Comparison of ENCODE assay signal across 18 cellular contexts in genomic region chr19:17296976-17297375, GRCh38.
"Had no signal": no experiment of that assay in that cellular context is flagged by ENCODE, and none has a peak within 500 bp of the region (broad histone marks: within the 10 kb centered on the region; RNA-seq: fewer than 3 reads in every experiment).

No MANE protein-coding gene starts in this region.

- FAIRE-seq: colon, kidney had no signal

- DNase-seq: activated CD4-positive, alpha-beta T cell treated with anti-CD3 and anti-CD28 coated beads, Interleukin-2, amount 50 U/mL, for 48 hours; activated CD8-positive, alpha-beta memory T cell treated with anti-CD3 and anti-CD28 coated beads, Interleukin-2, amount 10 ng/mL, durations not matched to agents 7 days and 5 days; activated gamma-delta T cell treated with Interleukin-2 at 50 U/mL for 16 hours; activated naive CD8-positive, alpha-beta T cell treated with anti-CD3 and anti-CD28 coated beads, Interleukin-2, amount 10 ng/mL, durations not matched to agents 7 days and 5 days; activated T-cell treated with anti-CD3 and anti-CD28 coated beads, Interleukin-2, amount 50 U/mL, for 48 hours; aorta; foreskin melanocyte; heart right ventricle; kidney; left ventricle myocardium superior; nephron progenitor cell; retina; stimulated activated CD4-positive, alpha-beta T cell treated with anti-CD3 and anti-CD28 coated beads, Interleukin-4, amount 100 ng/mL, for 1 hour had no signal

- H3K9me3 Mint-ChIP-seq: activated naive CD8-positive, alpha-beta T cell treated with anti-CD3 and anti-CD28 coated beads, Interleukin-2, amount 10 ng/mL, durations not matched to agents 7 days and 5 days; stimulated activated naive CD8-positive, alpha-beta T cell treated with anti-CD3 and anti-CD28 coated beads, Interleukin-15, Interleukin-2, amounts not matched to agents 100 ng/mL and 50 ng/mL, for 24 hours; T-helper 1 cell treated with Interleukin-12 subunit alpha and Interleukin-12 subunit beta and Interleukin-4 antibody, amounts not matched to agents 30 μg/mL and 1 μg/mL, for 36 hours had no signal

- ATAC-seq: activated CD4-positive, CD25-positive, alpha-beta regulatory T cell treated with anti-CD3 and anti-CD28 coated beads, Interleukin-2, amount 50 U/mL, for 24 hours; activated CD8-positive, alpha-beta memory T cell treated with anti-CD3 and anti-CD28 coated beads, Interleukin-2, amount 10 ng/mL, durations not matched to agents 7 days and 5 days; heart right ventricle; left ventricle myocardium superior had no signal

- H3K4me3 ChIP-seq: cardiac muscle cell, heart right ventricle had no signal

- H3K27ac Mint-ChIP-seq: activated CD8-positive, alpha-beta memory T cell treated with anti-CD3 and anti-CD28 coated beads, Interleukin-2, amount 10 ng/mL, durations not matched to agents 7 days and 5 days; activated naive CD8-positive, alpha-beta T cell treated with anti-CD3 and anti-CD28 coated beads, Interleukin-2, amount 10 ng/mL, durations not matched to agents 7 days and 5 days; nephron progenitor cell; stimulated activated naive CD8-positive, alpha-beta T cell treated with anti-CD3 and anti-CD28 coated beads, Interleukin-15, Interleukin-2, amounts not matched to agents 100 ng/mL and 50 ng/mL, for 24 hours; T-helper 1 cell treated with Interleukin-12 subunit alpha and Interleukin-12 subunit beta and Interleukin-4 antibody, amounts not matched to agents 30 μg/mL and 1 μg/mL, for 36 hours had no signal

- H3K36me3 ChIP-seq: cardiac muscle cell had no signal

- H3K27ac ChIP-seq: cardiac muscle cell, heart right ventricle had no signal

- H3K27me3 ChIP-seq: cardiac muscle cell, heart right ventricle had no signal
